ENCODE assay signal across 10 cellular contexts in genomic region chr5:155728857-155729683, GRCh38.
A peak's percentile ranks its signal among the peaks of the same experiment; 100 is the strongest.
DNase-seq lines count a peak whose midpoint lies in the region; ATAC-seq, FAIRE-seq and TF ChIP-seq lines count a peak whose summit lies in the region.
"Had no signal": no experiment of that assay in that cellular context is flagged by ENCODE, and none has a peak within 500 bp of the region (broad histone marks: within the 10 kb centered on the region; RNA-seq: fewer than 3 reads in every experiment).

No MANE protein-coding gene starts in this region.

- TF ChIP-seq CTCF in parathyroid adenoma (IDR thresholded peaks at IDR 0.05), result peak; percentile 13

- intact Hi-C loops in Right ventricle myocardium superior (cut with DNase I), result loop anchor here (10.0 kb wide), 1 partner anchor 584 kb away; no protein-coding TSS in a partner anchor

- DNase-seq in DMS 273 (lab: John Stamatoyannopoulos, UW; ENCODE audit: unreplicated experiment) (peak; percentile 91), NCI-H524 treated with DMSO at 0.1 percent for 48 hours (lab: John Stamatoyannopoulos, UW) (peak; percentile 37), Right ventricle myocardium superior (peak; percentile 58), RCC 7860 (ENCODE audit: low spot score) (no peak), NCI-H526 (lab: John Stamatoyannopoulos, UW) (no peak)
- no peak for DNase-seq in activated CD4-positive, CD25-positive, alpha-beta regulatory T cell (lab: John Stamatoyannopoulos, UW)
- DNase-seq: KBM-7 had no signal

- H3K79me2 ChIP-seq in parathyroid adenoma, result peaks cover 27% of the 10 kb centered on the region

- H3K4me1 ChIP-seq in parathyroid adenoma, result peaks cover 35% of the 10 kb centered on the region

- H2AFZ ChIP-seq in parathyroid adenoma, result peak overlapping the region; percentile 84

- H3K4me3 ChIP-seq in parathyroid adenoma (ENCODE audit: low read depth, low read length), result peak overlapping the region; percentile 39
- H3K4me3 ChIP-seq: GM12878 had no signal

- no peak for FAIRE-seq in RCC 7860 (lab: Jason Lieb, UNC)
- FAIRE-seq: GM12878 had no signal

- H3K36me3 ChIP-seq in parathyroid adenoma (ENCODE audit: control insufficient read depth, insufficient read depth, low read length), result no peaks in the 10 kb centered on the region

- H3K9me3 ChIP-seq in parathyroid adenoma (ENCODE audit: control insufficient read depth, low read length), result no peaks in the 10 kb centered on the region

- H3K27me3 ChIP-seq in parathyroid adenoma (ENCODE audit: control insufficient read depth, insufficient read depth, low read length), result no peaks in the 10 kb centered on the region

- peak overlapping the region; percentile 57 for H3K9ac ChIP-seq in parathyroid adenoma

- peak overlapping the region; percentile 90 for H3K27ac ChIP-seq in parathyroid adenoma

- ATAC-seq in Right ventricle myocardium superior (ENCODE audit: poor library complexity), result peak; percentile 64
- no peak for ATAC-seq in GM18517 (IDR thresholded peaks at IDR 0.05; ENCODE audit: unreplicated experiment)
- ATAC-seq: GM12878 had no signal

- peak overlapping the region; percentile 67 for H3K4me2 ChIP-seq in parathyroid adenoma (ENCODE audit: low read length)

Comparison
In these comparisons a context has a peak if more than half of its experiments do, and no peak if none do; other contexts are left out.
1. DNase-seq: peak in DMS 273 (single experiment), NCI-H524 treated with DMSO at 0.1 percent for 48 hours (single experiment) and Right ventricle myocardium superior (single experiment); none in RCC 7860 (single experiment), NCI-H526 (0 of 2) and activated CD4-positive, CD25-positive, alpha-beta regulatory T cell (0 of 4).